In the genomic region with DNA sequence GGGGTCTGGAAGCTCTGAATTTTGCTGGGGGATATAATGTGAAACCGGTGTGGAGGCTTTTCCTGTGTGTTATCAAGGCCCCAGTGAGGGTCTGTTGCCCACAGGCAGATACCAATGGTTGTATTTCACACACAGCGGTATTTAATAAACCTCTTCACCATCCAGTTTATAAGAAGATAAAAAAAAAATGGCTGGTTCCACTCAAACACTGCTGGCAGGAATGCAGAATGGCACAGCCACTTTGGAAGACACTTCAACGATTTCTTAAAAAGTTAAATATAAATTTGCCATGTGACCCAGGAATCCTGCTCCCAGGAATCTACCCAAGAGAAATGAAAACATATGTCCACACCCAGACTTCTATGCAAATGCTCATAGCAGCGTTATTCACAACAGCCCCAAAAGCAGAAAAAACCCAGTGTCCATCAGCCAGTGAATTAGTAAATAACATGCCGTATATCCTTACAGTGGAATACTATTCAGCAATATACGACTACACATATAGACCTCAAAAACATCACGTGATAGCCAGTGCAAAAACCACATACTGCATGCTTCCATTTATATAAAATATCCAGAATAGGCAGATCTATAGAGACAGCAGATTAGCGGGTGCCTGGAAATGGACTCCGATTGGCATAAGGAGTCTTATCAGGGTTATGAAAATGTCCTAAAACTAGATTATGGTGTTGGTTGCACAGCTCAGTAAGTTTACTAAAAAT, we compare ENCODE assay signal across 3 cellular contexts.
TF ChIP-seq lines count a peak whose summit lies in the region.

No MANE protein-coding gene starts in this region.

TF ChIP-seq in SK-N-SH, 30 proteins besides CTCF, POLR2A, EP300 and RAD21 (continues in another document):
- no peak for TF ChIP-seq TAF1 (IDR thresholded peaks at IDR 0.05; ENCODE audit: borderline replicate concordance, low read depth, low read length)
- TF ChIP-seq EZH2phosphoT487 (IDR thresholded peaks at IDR 0.05; ENCODE audit: borderline replicate concordance, low read depth) = no peak
- TF ChIP-seq, protein P1, sequence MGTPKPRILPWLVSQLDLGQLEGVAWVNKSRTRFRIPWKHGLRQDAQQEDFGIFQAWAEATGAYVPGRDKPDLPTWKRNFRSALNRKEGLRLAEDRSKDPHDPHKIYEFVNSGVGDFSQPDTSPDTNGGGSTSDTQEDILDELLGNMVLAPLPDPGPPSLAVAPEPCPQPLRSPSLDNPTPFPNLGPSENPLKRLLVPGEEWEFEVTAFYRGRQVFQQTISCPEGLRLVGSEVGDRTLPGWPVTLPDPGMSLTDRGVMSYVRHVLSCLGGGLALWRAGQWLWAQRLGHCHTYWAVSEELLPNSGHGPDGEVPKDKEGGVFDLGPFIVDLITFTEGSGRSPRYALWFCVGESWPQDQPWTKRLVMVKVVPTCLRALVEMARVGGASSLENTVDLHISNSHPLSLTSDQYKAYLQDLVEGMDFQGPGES (IDR thresholded peaks at IDR 0.05; ENCODE audit: low read depth, low read length) = no peak
- TF ChIP-seq, protein P2, sequence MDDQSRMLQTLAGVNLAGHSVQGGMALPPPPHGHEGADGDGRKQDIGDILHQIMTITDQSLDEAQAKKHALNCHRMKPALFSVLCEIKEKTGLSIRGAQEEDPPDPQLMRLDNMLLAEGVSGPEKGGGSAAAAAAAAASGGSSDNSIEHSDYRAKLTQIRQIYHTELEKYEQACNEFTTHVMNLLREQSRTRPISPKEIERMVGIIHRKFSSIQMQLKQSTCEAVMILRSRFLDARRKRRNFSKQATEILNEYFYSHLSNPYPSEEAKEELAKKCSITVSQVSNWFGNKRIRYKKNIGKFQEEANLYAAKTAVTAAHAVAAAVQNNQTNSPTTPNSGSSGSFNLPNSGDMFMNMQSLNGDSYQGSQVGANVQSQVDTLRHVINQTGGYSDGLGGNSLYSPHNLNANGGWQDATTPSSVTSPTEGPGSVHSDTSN (IDR thresholded peaks at IDR 0.05) = no peak
- TF ChIP-seq, protein P3, sequence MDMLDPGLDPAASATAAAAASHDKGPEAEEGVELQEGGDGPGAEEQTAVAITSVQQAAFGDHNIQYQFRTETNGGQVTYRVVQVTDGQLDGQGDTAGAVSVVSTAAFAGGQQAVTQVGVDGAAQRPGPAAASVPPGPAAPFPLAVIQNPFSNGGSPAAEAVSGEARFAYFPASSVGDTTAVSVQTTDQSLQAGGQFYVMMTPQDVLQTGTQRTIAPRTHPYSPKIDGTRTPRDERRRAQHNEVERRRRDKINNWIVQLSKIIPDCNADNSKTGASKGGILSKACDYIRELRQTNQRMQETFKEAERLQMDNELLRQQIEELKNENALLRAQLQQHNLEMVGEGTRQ (IDR thresholded peaks at IDR 0.05; ENCODE audit: borderline replicate concordance, low read depth, low read length) = no peak
- no peak for TF ChIP-seq TCF12 (IDR thresholded peaks at IDR 0.05)
- TF ChIP-seq RXRA (IDR thresholded peaks at IDR 0.05; ENCODE audit: borderline replicate concordance, low read depth) = no peak
- TF ChIP-seq RFX5 (IDR thresholded peaks at IDR 0.05; ENCODE audit: low read length) = no peak
- TF ChIP-seq, protein P4, sequence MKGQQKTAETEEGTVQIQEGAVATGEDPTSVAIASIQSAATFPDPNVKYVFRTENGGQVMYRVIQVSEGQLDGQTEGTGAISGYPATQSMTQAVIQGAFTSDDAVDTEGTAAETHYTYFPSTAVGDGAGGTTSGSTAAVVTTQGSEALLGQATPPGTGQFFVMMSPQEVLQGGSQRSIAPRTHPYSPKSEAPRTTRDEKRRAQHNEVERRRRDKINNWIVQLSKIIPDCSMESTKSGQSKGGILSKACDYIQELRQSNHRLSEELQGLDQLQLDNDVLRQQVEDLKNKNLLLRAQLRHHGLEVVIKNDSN (IDR thresholded peaks at IDR 0.05; ENCODE audit: borderline replicate concordance, low read depth) = no peak
- TF ChIP-seq GABPA (IDR thresholded peaks at IDR 0.05; ENCODE audit: low read depth) = no peak
- no peak for TF ChIP-seq SMC3 (IDR thresholded peaks at IDR 0.05; ENCODE audit: low read depth, low read length)
- no peak for TF ChIP-seq POLR2AphosphoS5 (IDR thresholded peaks at IDR 0.05; ENCODE audit: low read depth, low read length)
- no peak for TF ChIP-seq NRF1 (IDR thresholded peaks at IDR 0.05; ENCODE audit: low read depth, low read length)
- TF ChIP-seq FOXJ3 (CRISPR knock-in tag; IDR thresholded peaks at IDR 0.05) = no peak

TF ChIP-seq in SK-N-SH treated with all-trans-retinoic acid at 6 μM for 48 hours, 23 proteins besides CTCF, POLR2A, EP300 and RAD21 (continues in another document):
- TF ChIP-seq, protein P5, sequence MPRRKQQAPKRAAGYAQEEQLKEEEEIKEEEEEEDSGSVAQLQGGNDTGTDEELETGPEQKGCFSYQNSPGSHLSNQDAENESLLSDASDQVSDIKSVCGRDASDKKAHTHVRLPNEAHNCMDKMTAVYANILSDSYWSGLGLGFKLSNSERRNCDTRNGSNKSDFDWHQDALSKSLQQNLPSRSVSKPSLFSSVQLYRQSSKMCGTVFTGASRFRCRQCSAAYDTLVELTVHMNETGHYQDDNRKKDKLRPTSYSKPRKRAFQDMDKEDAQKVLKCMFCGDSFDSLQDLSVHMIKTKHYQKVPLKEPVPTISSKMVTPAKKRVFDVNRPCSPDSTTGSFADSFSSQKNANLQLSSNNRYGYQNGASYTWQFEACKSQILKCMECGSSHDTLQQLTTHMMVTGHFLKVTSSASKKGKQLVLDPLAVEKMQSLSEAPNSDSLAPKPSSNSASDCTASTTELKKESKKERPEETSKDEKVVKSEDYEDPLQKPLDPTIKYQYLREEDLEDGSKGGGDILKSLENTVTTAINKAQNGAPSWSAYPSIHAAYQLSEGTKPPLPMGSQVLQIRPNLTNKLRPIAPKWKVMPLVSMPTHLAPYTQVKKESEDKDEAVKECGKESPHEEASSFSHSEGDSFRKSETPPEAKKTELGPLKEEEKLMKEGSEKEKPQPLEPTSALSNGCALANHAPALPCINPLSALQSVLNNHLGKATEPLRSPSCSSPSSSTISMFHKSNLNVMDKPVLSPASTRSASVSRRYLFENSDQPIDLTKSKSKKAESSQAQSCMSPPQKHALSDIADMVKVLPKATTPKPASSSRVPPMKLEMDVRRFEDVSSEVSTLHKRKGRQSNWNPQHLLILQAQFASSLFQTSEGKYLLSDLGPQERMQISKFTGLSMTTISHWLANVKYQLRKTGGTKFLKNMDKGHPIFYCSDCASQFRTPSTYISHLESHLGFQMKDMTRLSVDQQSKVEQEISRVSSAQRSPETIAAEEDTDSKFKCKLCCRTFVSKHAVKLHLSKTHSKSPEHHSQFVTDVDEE (CRISPR knock-in tag; IDR thresholded peaks at IDR 0.05) = no peak
- TF ChIP-seq PPARA (CRISPR knock-in tag; IDR thresholded peaks at IDR 0.05; ENCODE audit: borderline replicate concordance) (no peak), TOX (CRISPR knock-in tag; IDR thresholded peaks at IDR 0.05; ENCODE audit: borderline replicate concordance) (no peak), ESRRG (CRISPR knock-in tag; IDR thresholded peaks at IDR 0.05) (no peak), OSR1 (CRISPR knock-in tag; IDR thresholded peaks at IDR 0.05) (no peak), BACH2 (CRISPR knock-in tag; IDR thresholded peaks at IDR 0.05; ENCODE audit: borderline replicate concordance) (no peak), ZFP30 (CRISPR knock-in tag; IDR thresholded peaks at IDR 0.05) (no peak), ZNF8 (CRISPR knock-in tag; IDR thresholded peaks at IDR 0.05) (no peak), TCF4 (CRISPR knock-in tag; IDR thresholded peaks at IDR 0.05; ENCODE audit: borderline replicate concordance) (no peak), ZC3H10 (CRISPR knock-in tag; IDR thresholded peaks at IDR 0.05) (no peak), ZNF565 (CRISPR knock-in tag; conservative IDR thresholded peaks at IDR 0.05; ENCODE audit: low read depth) (no peak)
- TF ChIP-seq, protein P6, sequence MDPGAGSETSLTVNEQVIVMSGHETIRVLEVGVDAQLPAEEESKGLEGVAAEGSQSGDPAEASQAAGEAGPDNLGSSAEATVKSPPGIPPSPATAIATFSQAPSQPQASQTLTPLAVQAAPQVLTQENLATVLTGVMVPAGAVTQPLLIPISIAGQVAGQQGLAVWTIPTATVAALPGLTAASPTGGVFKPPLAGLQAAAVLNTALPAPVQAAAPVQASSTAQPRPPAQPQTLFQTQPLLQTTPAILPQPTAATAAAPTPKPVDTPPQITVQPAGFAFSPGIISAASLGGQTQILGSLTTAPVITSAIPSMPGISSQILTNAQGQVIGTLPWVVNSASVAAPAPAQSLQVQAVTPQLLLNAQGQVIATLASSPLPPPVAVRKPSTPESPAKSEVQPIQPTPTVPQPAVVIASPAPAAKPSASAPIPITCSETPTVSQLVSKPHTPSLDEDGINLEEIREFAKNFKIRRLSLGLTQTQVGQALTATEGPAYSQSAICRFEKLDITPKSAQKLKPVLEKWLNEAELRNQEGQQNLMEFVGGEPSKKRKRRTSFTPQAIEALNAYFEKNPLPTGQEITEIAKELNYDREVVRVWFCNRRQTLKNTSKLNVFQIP (CRISPR knock-in tag; IDR thresholded peaks at IDR 0.05; ENCODE audit: borderline replicate concordance, low read depth) = no peak
- TF ChIP-seq, protein P7, sequence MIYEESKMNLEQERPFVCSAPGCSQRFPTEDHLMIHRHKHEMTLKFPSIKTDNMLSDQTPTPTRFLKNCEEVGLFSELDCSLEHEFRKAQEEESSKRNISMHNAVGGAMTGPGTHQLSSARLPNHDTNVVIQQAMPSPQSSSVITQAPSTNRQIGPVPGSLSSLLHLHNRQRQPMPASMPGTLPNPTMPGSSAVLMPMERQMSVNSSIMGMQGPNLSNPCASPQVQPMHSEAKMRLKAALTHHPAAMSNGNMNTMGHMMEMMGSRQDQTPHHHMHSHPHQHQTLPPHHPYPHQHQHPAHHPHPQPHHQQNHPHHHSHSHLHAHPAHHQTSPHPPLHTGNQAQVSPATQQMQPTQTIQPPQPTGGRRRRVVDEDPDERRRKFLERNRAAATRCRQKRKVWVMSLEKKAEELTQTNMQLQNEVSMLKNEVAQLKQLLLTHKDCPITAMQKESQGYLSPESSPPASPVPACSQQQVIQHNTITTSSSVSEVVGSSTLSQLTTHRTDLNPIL (CRISPR knock-in tag; IDR thresholded peaks at IDR 0.05; ENCODE audit: low read depth) = no peak

TF ChIP-seq in K562, 482 proteins besides CTCF, POLR2A, EP300 and RAD21:
- TF ChIP-seq MECOM (CRISPR knock-in tag; IDR thresholded peaks at IDR 0.05) (no peak), BRD4 (IDR thresholded peaks at IDR 0.05) (no peak), CBX8 (IDR thresholded peaks at IDR 0.05; ENCODE audit: borderline replicate concordance, extremely low read depth, low read depth, low read length, poor library complexity, severe bottlenecking) (peak; percentile 51), ZNF583 (CRISPR knock-in tag; IDR thresholded peaks at IDR 0.05) (no peak), KLF10 (CRISPR knock-in tag; IDR thresholded peaks at IDR 0.05) (no peak), SAFB (IDR thresholded peaks at IDR 0.05; ENCODE audit: borderline replicate concordance, low read depth, low read length) (no peak), FOSL1 (tag; conservative IDR thresholded peaks at IDR 0.05) (no peak)
- TF ChIP-seq, protein P8, sequence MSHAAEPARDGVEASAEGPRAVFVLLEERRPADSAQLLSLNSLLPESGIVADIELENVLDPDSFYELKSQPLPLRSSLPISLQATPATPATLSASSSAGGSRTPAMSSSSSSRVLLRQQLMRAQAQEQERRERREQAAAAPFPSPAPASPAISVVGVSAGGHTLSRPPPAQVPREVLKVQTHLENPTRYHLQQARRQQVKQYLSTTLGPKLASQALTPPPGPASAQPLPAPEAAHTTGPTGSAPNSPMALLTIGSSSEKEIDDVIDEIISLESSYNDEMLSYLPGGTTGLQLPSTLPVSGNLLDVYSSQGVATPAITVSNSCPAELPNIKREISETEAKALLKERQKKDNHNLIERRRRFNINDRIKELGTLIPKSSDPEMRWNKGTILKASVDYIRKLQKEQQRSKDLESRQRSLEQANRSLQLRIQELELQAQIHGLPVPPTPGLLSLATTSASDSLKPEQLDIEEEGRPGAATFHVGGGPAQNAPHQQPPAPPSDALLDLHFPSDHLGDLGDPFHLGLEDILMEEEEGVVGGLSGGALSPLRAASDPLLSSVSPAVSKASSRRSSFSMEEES (CRISPR knock-in tag; IDR thresholded peaks at IDR 0.05) = peak; percentile 80
